In genomic region chr17:78790552-78790951, GRCh38 we compare ENCODE assay signal across 1 cellular context.
TF ChIP-seq lines count a peak whose summit lies in the region.

No MANE protein-coding gene starts in this region.

TF ChIP-seq in WTC11, 78 proteins besides CTCF, POLR2A, EP300 and RAD21 (continued from another document):
- TF ChIP-seq CBFB (CRISPR knock-in tag; IDR thresholded peaks at IDR 0.05; ENCODE audit: low read depth) (no peak), ZBTB43 (CRISPR knock-in tag; IDR thresholded peaks at IDR 0.05) (no peak), ZNF138 (CRISPR knock-in tag; conservative IDR thresholded peaks at IDR 0.05) (no peak), GABPB1 (CRISPR knock-in tag; IDR thresholded peaks at IDR 0.05) (no peak), ZSCAN18 (CRISPR knock-in tag; IDR thresholded peaks at IDR 0.05) (no peak), FOXK1 (CRISPR knock-in tag; IDR thresholded peaks at IDR 0.05) (no peak), USF2 (CRISPR knock-in tag; IDR thresholded peaks at IDR 0.05) (no peak), OVOL2 (CRISPR knock-in tag; IDR thresholded peaks at IDR 0.05; ENCODE audit: borderline replicate concordance) (no peak), ZNF416 (CRISPR knock-in tag; IDR thresholded peaks at IDR 0.05) (no peak), MLX (CRISPR knock-in tag; IDR thresholded peaks at IDR 0.05) (no peak), TCF7 (CRISPR knock-in tag; IDR thresholded peaks at IDR 0.05; ENCODE audit: low read depth) (no peak), ZNF532 (CRISPR knock-in tag; IDR thresholded peaks at IDR 0.05; ENCODE audit: borderline replicate concordance) (no peak), CREM (CRISPR knock-in tag; IDR thresholded peaks at IDR 0.05) (no peak)
